ENCODE assay signal across 8 cellular contexts in the genomic region with DNA sequence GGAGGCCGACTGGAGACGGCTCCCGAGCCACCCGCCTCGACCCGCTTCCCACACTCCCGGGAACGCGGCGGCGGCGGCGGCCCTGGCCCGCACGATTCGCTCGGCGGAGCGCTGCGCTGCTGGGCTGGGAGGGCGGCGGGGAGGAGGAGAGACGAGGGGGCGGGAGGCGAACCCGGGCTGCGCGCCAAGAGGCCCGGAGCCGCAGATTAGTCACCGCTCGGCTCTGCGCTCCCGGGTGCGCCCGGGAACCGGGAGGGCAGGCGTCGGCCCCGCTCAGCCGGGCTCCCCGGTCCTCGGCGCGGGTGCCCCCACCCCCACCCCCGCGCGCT. TPM values are rescaled to one million over a fixed set of nuclear protein-coding genes. Genes with fewer than 3 reads are reported as not detected.
A peak's percentile ranks its signal among the peaks of the same experiment; 100 is the strongest.
DNase-seq lines count a peak whose midpoint lies in the region; ATAC-seq lines count a peak whose summit lies in the region.

No MANE protein-coding gene starts in this region.

- no peaks in the 10 kb centered on the region for H3K9me3 Mint-ChIP-seq in activated CD4-positive, alpha-beta T cell treated with anti-CD3 and anti-CD28 coated beads for 36 hours (ENCODE audit: low read depth)
- H3K9me3 Mint-ChIP-seq in dendritic cell treated with granulocyte-macrophage colony-stimulating factor and Interleukin-4, amounts not matched to agents 40 ng/mL and 50 ng/mL, for 4 days = no peaks in the 10 kb centered on the region

- peaks cover 4% of the 10 kb centered on the region for H3K27me3 Mint-ChIP-seq in activated CD4-positive, alpha-beta T cell treated with anti-CD3 and anti-CD28 coated beads for 36 hours
- peaks cover 3% of the 10 kb centered on the region for H3K27me3 Mint-ChIP-seq in dendritic cell treated with granulocyte-macrophage colony-stimulating factor and Interleukin-4, amounts not matched to agents 40 ng/mL and 50 ng/mL, for 4 days

- H3K4me3 Mint-ChIP-seq in activated CD4-positive, alpha-beta T cell treated with anti-CD3 and anti-CD28 coated beads for 36 hours = peak overlapping the region; percentile 46
- peak overlapping the region; percentile 45 for H3K4me3 Mint-ChIP-seq in dendritic cell treated with granulocyte-macrophage colony-stimulating factor and Interleukin-4, amounts not matched to agents 40 ng/mL and 50 ng/mL, for 4 days

- no peak overlapping the region for H3K27ac Mint-ChIP-seq in activated CD4-positive, alpha-beta T cell treated with anti-CD3 and anti-CD28 coated beads for 36 hours
- H3K27ac Mint-ChIP-seq in dendritic cell treated with granulocyte-macrophage colony-stimulating factor and Interleukin-4, amounts not matched to agents 40 ng/mL and 50 ng/mL, for 4 days = no peak overlapping the region

- CTCF ChIA-PET in activated CD4-positive, alpha-beta T cell treated with anti-CD3 and anti-CD28 coated beads for 36 hours (lab: Charles Lee) = interaction anchor here (0.8 kb wide), 1 partner anchor 68 kb away, joined by 3 read pairs; no protein-coding TSS in a partner anchor

- POLR2A ChIA-PET in activated CD4-positive, alpha-beta T cell treated with anti-CD3 and anti-CD28 coated beads for 36 hours (lab: Charles Lee) = no interaction called here

- DNase-seq in GDM1 (lab: John Stamatoyannopoulos, UW) (peak; percentile 58), MV-4-11 (lab: John Stamatoyannopoulos, UW) (peak; percentile 38), left lobe of liver (ENCODE audit: low spot score) (peak; percentile 84), middle frontal gyrus (ENCODE audit: extremely low spot score, low spot score) (no peak)
- DNase-seq in activated CD4-positive, alpha-beta T cell treated with anti-CD3 and anti-CD28 coated beads for 36 hours = peak; percentile 83
- peak; percentile 25 to 53 for DNase-seq in stimulated activated CD8-positive, alpha-beta memory T cell treated with anti-CD3 and anti-CD28 coated beads, Interleukin-2, amount 100 ng/mL, for 1 hour (ENCODE audit: low read depth in 2 of 2)

- peak; percentile 60 for ATAC-seq in activated CD4-positive, alpha-beta T cell treated with anti-CD3 and anti-CD28 coated beads for 36 hours
- ATAC-seq in left lobe of liver (peak; percentile 58), GM18502 (IDR thresholded peaks at IDR 0.05; ENCODE audit: poor library complexity, unreplicated experiment) (no peak)

- H3K4me1 Mint-ChIP-seq in activated CD4-positive, alpha-beta T cell treated with anti-CD3 and anti-CD28 coated beads for 36 hours = peaks cover 9% of the 10 kb centered on the region
- H3K4me1 Mint-ChIP-seq in dendritic cell treated with granulocyte-macrophage colony-stimulating factor and Interleukin-4, amounts not matched to agents 40 ng/mL and 50 ng/mL, for 4 days (ENCODE audit: low read depth) = peaks cover 23% of the 10 kb centered on the region

- H3K36me3 Mint-ChIP-seq in activated CD4-positive, alpha-beta T cell treated with anti-CD3 and anti-CD28 coated beads for 36 hours (ENCODE audit: low read depth) = no peaks in the 10 kb centered on the region
- H3K36me3 Mint-ChIP-seq in dendritic cell treated with granulocyte-macrophage colony-stimulating factor and Interleukin-4, amounts not matched to agents 40 ng/mL and 50 ng/mL, for 4 days (ENCODE audit: low read depth) = no peaks in the 10 kb centered on the region

- intact Hi-C loops in activated CD4-positive, alpha-beta T cell treated with anti-CD3 and anti-CD28 coated beads for 36 hours (cut with DNase I, micrococcal nuclease) = loop anchor here (1.0 to 10.0 kb wide), 6 partner anchors 43 to 1302 kb away; a partner anchor contains a TSS
- intact Hi-C loops in dendritic cell treated with granulocyte-macrophage colony-stimulating factor and Interleukin-4, amounts not matched to agents 40 ng/mL and 50 ng/mL, for 4 days (cut with micrococcal nuclease) = loop anchor here (5.0 kb wide), 1 partner anchor 43 kb away; no protein-coding TSS in a partner anchor

RNA-seq across cellular contexts. Expression of a gene that starts 11.2 kb away (rescaled TPM):
- total RNA-seq in activated CD4-positive, alpha-beta T cell treated with anti-CD3 and anti-CD28 coated beads for 36 hours = 10 to 100 TPM; 34.7 to 51.1 TPM
- total RNA-seq in left lobe of liver = 10.5 TPM
